ENCODE assay signal across 9 cellular contexts in the genomic region with DNA sequence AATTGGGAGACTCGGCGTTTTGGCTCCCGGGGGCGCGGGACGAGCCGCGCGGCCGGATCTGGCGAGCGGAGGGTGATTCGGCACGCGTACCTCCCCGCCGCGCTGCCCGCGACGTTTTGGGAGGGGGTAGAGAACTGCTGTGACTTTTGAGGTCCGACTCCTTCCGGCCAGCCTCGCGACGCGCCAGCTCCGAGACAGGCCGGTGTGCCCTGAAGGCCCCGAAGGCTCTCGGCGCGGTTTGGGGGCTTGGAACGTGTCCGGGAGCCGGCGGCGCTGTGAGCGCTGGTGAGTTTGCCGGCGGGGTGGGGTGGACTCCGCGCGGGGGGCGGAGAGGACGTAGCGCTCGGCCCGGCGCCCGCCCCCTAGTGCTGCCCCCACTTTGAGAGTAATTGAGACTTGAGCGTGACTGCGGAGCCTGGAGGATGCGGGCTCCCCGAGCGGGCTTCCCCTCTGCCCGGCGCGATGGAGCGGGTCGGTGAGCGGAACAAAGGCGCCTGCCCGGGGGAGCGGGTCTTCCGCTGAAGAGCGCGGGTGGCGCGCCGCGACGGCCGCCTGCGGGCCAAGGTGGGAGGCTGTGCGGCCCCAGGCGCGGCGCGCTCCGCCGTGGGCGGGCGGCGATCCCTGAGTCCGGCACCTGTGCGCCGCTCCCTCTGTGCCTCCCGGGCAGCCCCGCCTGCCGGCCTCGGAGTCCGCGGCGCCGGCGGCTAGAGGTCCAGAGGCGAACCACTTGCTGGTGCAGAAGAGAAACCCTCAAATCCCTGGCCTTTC. TPM values are rescaled to one million over a fixed set of nuclear protein-coding genes. Genes with fewer than 3 reads are reported as not detected.
A peak's percentile ranks its signal among the peaks of the same experiment; 100 is the strongest.
DNase-seq lines count a peak whose midpoint lies in the region; ATAC-seq and TF ChIP-seq lines count a peak whose summit lies in the region.
"Had no signal": no experiment of that assay in that cellular context is flagged by ENCODE, and none has a peak within 500 bp of the region (broad histone marks: within the 10 kb centered on the region; RNA-seq: fewer than 3 reads in every experiment).

A gene (plus strand): TSS at position 392 of the 768 bp plus-strand sequence.

- peak within 1 kb of the TSS; percentile 92 for H3K56ac ChIP-seq in mesendoderm (ENCODE audit: low read length)

- no CpG with 5 or more reads among the region's 98 CpGs for WGBS in mesendoderm (ENCODE audit: extremely low coverage, insufficient coverage, low lambda C conversion rate)

- DNase-seq in NCI-H1105 (lab: John Stamatoyannopoulos, UW) (peak; percentile 27), colonic mucosa (no peak), mesendoderm (peak; percentile 71), HFFc6 (no peak)
- DNase-seq: PC-9 had no signal

- H2BK120ac ChIP-seq in mesendoderm (ENCODE audit: low read depth, low read length): peak within 1 kb of the TSS; percentile 23

- H3K4me1 Mint-ChIP-seq in HFFc6 (ENCODE audit: low read depth): no peaks in the 10 kb centered on the region

- intact Hi-C loops in colonic mucosa (cut with DNase I): no loop called here

- H2BK15ac ChIP-seq in mesendoderm (replicated peaks; ENCODE audit: low read depth): no peak within 1 kb of the TSS

- H2BK5ac ChIP-seq in mesendoderm (ENCODE audit: low read length): peak within 1 kb of the TSS; percentile 62

- H3K79me2 ChIP-seq in mesendoderm (ENCODE audit: control insufficient read depth, insufficient read depth, low read length): peaks cover 49% of the 10 kb centered on the region

- no peak within 1 kb of the TSS for H3K4me3 Mint-ChIP-seq in HFFc6

- H3K23ac ChIP-seq in mesendoderm (ENCODE audit: low read length): peak within 1 kb of the TSS; percentile 57

- H4K5ac ChIP-seq in mesendoderm (ENCODE audit: low read length): no peak within 1 kb of the TSS

- H3K36me3 ChIP-seq in colonic mucosa: no peaks in the 10 kb centered on the region
- no peaks in the 10 kb centered on the region for H3K36me3 ChIP-seq in mesendoderm (ENCODE audit: control insufficient read depth, insufficient read depth, low read length)
- no peaks in the 10 kb centered on the region for H3K36me3 ChIP-seq in subcutaneous abdominal adipose tissue (ENCODE audit: control insufficient read depth in 5 of 5, insufficient read depth in 5 of 5, low read length in 5 of 5)

- H3K4me3 ChIP-seq in colonic mucosa: peak within 1 kb of the TSS; percentile 24
- H3K4me3 ChIP-seq in mesendoderm (ENCODE audit: low read length): peak within 1 kb of the TSS; percentile 79
- H3K4me3 ChIP-seq in subcutaneous abdominal adipose tissue (ENCODE audit: low read depth in 1 of 5, low read length in 5 of 5): peak within 1 kb of the TSS in 4 of 5 donors; percentile 53 to 64 (median 62)
- H3K4me3 ChIP-seq: PC-9 had no signal

- H3K9ac ChIP-seq in colonic mucosa (ENCODE audit: low read depth in 2 of 2, low read length in 2 of 2) (no peak within 1 kb of the TSS), mesendoderm (ENCODE audit: low read length) (peak within 1 kb of the TSS; percentile 86), subcutaneous abdominal adipose tissue (ENCODE audit: low read length in 5 of 5) (no peak within 1 kb of the TSS)

- peak within 1 kb of the TSS; percentile 95 for H4K8ac ChIP-seq in mesendoderm (ENCODE audit: low read depth, low read length)

- H2AK5ac ChIP-seq in mesendoderm (ENCODE audit: low read length): no peak within 1 kb of the TSS

- peak within 1 kb of the TSS; percentile 66 for H3K4me2 ChIP-seq in mesendoderm (ENCODE audit: low read length)
- H3K4me2 ChIP-seq: PC-9 had no signal

- H3K36me3 Mint-ChIP-seq in HFFc6 (ENCODE audit: low read depth): peaks cover 7% of the 10 kb centered on the region

- peaks cover 40% of the 10 kb centered on the region for H3K9me3 Mint-ChIP-seq in HFFc6

- H3K4ac ChIP-seq in mesendoderm (ENCODE audit: low read depth, low read length): peak within 1 kb of the TSS; percentile 46

- TF ChIP-seq CTCF in colonic mucosa (IDR thresholded peaks at IDR 0.05) (no peak), HFFc6 (IDR thresholded peaks at IDR 0.05) (no peak)

- peak within 1 kb of the TSS; percentile 12 for H3K18ac ChIP-seq in mesendoderm (ENCODE audit: low read length)

- no peaks in the 10 kb centered on the region for H3K4me1 ChIP-seq in colonic mucosa
- H3K4me1 ChIP-seq in mesendoderm (ENCODE audit: control insufficient read depth, low read depth, low read length): peaks cover 7% of the 10 kb centered on the region
- H3K4me1 ChIP-seq in subcutaneous abdominal adipose tissue (ENCODE audit: control insufficient read depth in 5 of 5, insufficient read depth in 5 of 5, low read length in 5 of 5): peaks cover 0 to 14% (median 11%) of the 10 kb centered on the region in 5 donors

- peaks cover 8% of the 10 kb centered on the region for H3K79me1 ChIP-seq in mesendoderm (ENCODE audit: low read length)

- H3K27me3 ChIP-seq in colonic mucosa: peaks cover 5% of the 10 kb centered on the region
- H3K27me3 ChIP-seq in mesendoderm (ENCODE audit: insufficient read depth, low read length, poor library complexity): no peaks in the 10 kb centered on the region
- H3K27me3 ChIP-seq in subcutaneous abdominal adipose tissue (ENCODE audit: control insufficient read depth in 5 of 5, insufficient read depth in 4 of 5, low read length in 5 of 5): peaks cover 2 to 25% (median 10%) of the 10 kb centered on the region in 5 donors

- H3K27ac ChIP-seq in colonic mucosa: no peak within 1 kb of the TSS
- peak within 1 kb of the TSS; percentile 83 for H3K27ac ChIP-seq in mesendoderm (ENCODE audit: low read depth, low read length)
- H3K27ac ChIP-seq in subcutaneous abdominal adipose tissue (ENCODE audit: low read depth, low read length): no peak within 1 kb of the TSS
- H3K27ac ChIP-seq: PC-9 had no signal

- ATAC-seq in GM18517 (IDR thresholded peaks at IDR 0.05; ENCODE audit: unreplicated experiment): no peak
- no peak for ATAC-seq in GM21515 (IDR thresholded peaks at IDR 0.05; ENCODE audit: unreplicated experiment)
- no peak for ATAC-seq in HG03095 (IDR thresholded peaks at IDR 0.05; ENCODE audit: unreplicated experiment)

- H3K27ac Mint-ChIP-seq in HFFc6: no peak within 1 kb of the TSS

- H3K9me3 ChIP-seq in colonic mucosa: no peaks in the 10 kb centered on the region
- H3K9me3 ChIP-seq in subcutaneous abdominal adipose tissue (ENCODE audit: control insufficient read depth in 5 of 5, low read length in 5 of 5): no peaks in the 10 kb centered on the region

- H3K27me3 Mint-ChIP-seq in HFFc6 (ENCODE audit: insufficient read depth): peaks cover 6% of the 10 kb centered on the region; the same call in 1 of the 2 replicates

RNA-seq across cellular contexts. Expression of the gene that starts here (rescaled TPM):
- total RNA-seq in colonic mucosa: 1 to 10 TPM in 1 of 2 donors, under 1 TPM in 1; 0.37 to 1.3 TPM
- 22.0 TPM for polyA plus RNA-seq in mesendoderm (2013, experiment 1 of 2)
- polyA plus RNA-seq in mesendoderm (2013, experiment 2 of 2): 22.9 TPM
- not detected for total RNA-seq in HFFc6 (2021; fragmentation: NEBNext Ultra II Directional; extraction: Animal tissue kit (Norgen Biotek cat#: 25700))
- total RNA-seq: PC-9 had no signal

Comparison
In these comparisons a context has a peak if more than half of its experiments do, and no peak if none do; other contexts are left out.
1. DNase-seq: peak in NCI-H1105 (single experiment) and mesendoderm (single experiment); none in colonic mucosa (single experiment) and HFFc6 (single experiment).
2. H3K4me3 ChIP-seq: peak in every context shown above with its lines; median percentile 79 in mesendoderm; 62 in subcutaneous abdominal adipose tissue; 24 in colonic mucosa.